20 cellular contexts compared by ENCODE assay signal in genomic region chr5:75089662-75090061, GRCh38.
"Had no signal": no experiment of that assay in that cellular context is flagged by ENCODE, and none has a peak within 500 bp of the region (broad histone marks: within the 10 kb centered on the region; RNA-seq: fewer than 3 reads in every experiment).

No MANE protein-coding gene starts in this region.

- H3K27ac Mint-ChIP-seq: immature natural killer cell; naive B cell; stimulated activated naive B cell treated with anti-CD40 and anti-IgM and Interleukin-4, amounts not matched to agents 10 μg/mL and 1 μg/mL and 100 μg/mL, for 72 hours; type B pancreatic cell had no signal

- H3K9me3 ChIP-seq: colonic mucosa, psoas muscle, right lobe of liver, spleen, suprapubic skin, thyroid gland had no signal

- H3K4me1 ChIP-seq: colonic mucosa, psoas muscle, right lobe of liver, spleen, suprapubic skin, thyroid gland had no signal

- H3K36me3 ChIP-seq: colonic mucosa, right lobe of liver, spleen, suprapubic skin, thyroid gland had no signal

- H3K36me3 Mint-ChIP-seq: immature natural killer cell; naive B cell; stimulated activated naive B cell treated with anti-CD40 and anti-IgM and Interleukin-4, amounts not matched to agents 10 μg/mL and 1 μg/mL and 100 μg/mL, for 72 hours; type B pancreatic cell had no signal

- H3K4me3 ChIP-seq: colonic mucosa, lung, psoas muscle, right lobe of liver, spleen, suprapubic skin, thyroid gland had no signal

- H3K4me3 Mint-ChIP-seq: immature natural killer cell; naive B cell; nephron progenitor cell; stimulated activated naive B cell treated with anti-CD40 and anti-IgM and Interleukin-4, amounts not matched to agents 10 μg/mL and 1 μg/mL and 100 μg/mL, for 72 hours; type B pancreatic cell had no signal

- ATAC-seq: left cardiac atrium, left ventricle myocardium superior, psoas muscle, right lobe of liver had no signal

- DNase-seq: colonic mucosa; dermis blood vessel endothelial cell; erythroblast; immature natural killer cell; kidney; left cardiac atrium; left ventricle myocardium superior; naive B cell; nephron progenitor cell; psoas muscle; retina; right lobe of liver; spleen; stimulated activated CD4-positive, alpha-beta T cell treated with anti-CD3 and anti-CD28 coated beads, Interleukin-4, amount 100 ng/mL, for 4 hours; stimulated activated naive B cell treated with anti-CD40 and anti-IgM and Interleukin-4, amounts not matched to agents 10 μg/mL and 1 μg/mL and 100 μg/mL, for 72 hours; thyroid gland had no signal

- H3K4me1 Mint-ChIP-seq: immature natural killer cell, naive B cell had no signal

- H3K27me3 Mint-ChIP-seq: type B pancreatic cell had no signal

- H3K9me3 Mint-ChIP-seq: immature natural killer cell; nephron progenitor cell; stimulated activated naive B cell treated with anti-CD40 and anti-IgM and Interleukin-4, amounts not matched to agents 10 μg/mL and 1 μg/mL and 100 μg/mL, for 72 hours; type B pancreatic cell had no signal

- H3K27ac ChIP-seq: colonic mucosa, foreskin keratinocyte, psoas muscle, right lobe of liver, spleen, suprapubic skin, thyroid gland had no signal

- H3K27me3 ChIP-seq: colonic mucosa, foreskin keratinocyte, right lobe of liver, spleen, suprapubic skin, thyroid gland had no signal
